In genomic region chr10:120555436-120556163, GRCh38 we compare ENCODE assay signal across 19 cellular contexts.
DNase-seq lines count a peak whose midpoint lies in the region; ATAC-seq, FAIRE-seq and TF ChIP-seq lines count a peak whose summit lies in the region.
"Had no signal": no experiment of that assay in that cellular context is flagged by ENCODE, and none has a peak within 500 bp of the region (broad histone marks: within the 10 kb centered on the region; RNA-seq: fewer than 3 reads in every experiment).

No MANE protein-coding gene starts in this region.

- H3K4me1 ChIP-seq in kidney (ENCODE audit: control insufficient read depth in 1 of 2, insufficient read depth in 1 of 2, low read depth in 1 of 2, low read length in 2 of 2) = no peaks in the 10 kb centered on the region
- H3K4me1 ChIP-seq in effector memory CD4-positive, alpha-beta T cell (ENCODE audit: control insufficient read depth, insufficient read depth, low read length, poor library complexity, severe bottlenecking) = no peaks in the 10 kb centered on the region

- no peak overlapping the region for H3K9ac ChIP-seq in kidney (ENCODE audit: low read length in 2 of 2)

- no peak overlapping the region for H3K4me3 Mint-ChIP-seq in mesothelial cell of epicardium

- no peak overlapping the region for H3K4me3 ChIP-seq in kidney (ENCODE audit: low read length in 2 of 2)
- no peak overlapping the region for H3K4me3 ChIP-seq in effector memory CD4-positive, alpha-beta T cell (ENCODE audit: insufficient read depth, low read depth, low read length, poor library complexity, severe bottlenecking)
- H3K4me3 ChIP-seq: HAP-1, K562 had no signal

- H3K36me3 Mint-ChIP-seq in mesothelial cell of epicardium = peaks cover 3% of the 10 kb centered on the region

- no peaks in the 10 kb centered on the region for H3K27me3 ChIP-seq in effector memory CD4-positive, alpha-beta T cell (replicated peaks; ENCODE audit: control insufficient read depth, insufficient read depth, low read length, poor library complexity, severe bottlenecking)

- H3K36me3 ChIP-seq in kidney (ENCODE audit: control insufficient read depth in 1 of 2, insufficient read depth in 2 of 2, low read length in 2 of 2) = no peaks in the 10 kb centered on the region
- H3K36me3 ChIP-seq in effector memory CD4-positive, alpha-beta T cell (ENCODE audit: control insufficient read depth, insufficient read depth, low read length) = no peaks in the 10 kb centered on the region
- H3K36me3 ChIP-seq: HAP-1 had no signal

- H3K27ac ChIP-seq in VCaP (peak overlapping the region; percentile 65), kidney (ENCODE audit: low read depth in 2 of 2, low read length in 2 of 2) (no peak overlapping the region)
- no peak overlapping the region for H3K27ac ChIP-seq in effector memory CD4-positive, alpha-beta T cell (ENCODE audit: insufficient read depth, low read length, poor library complexity, severe bottlenecking)

- H3K27ac Mint-ChIP-seq in mesothelial cell of epicardium = peak overlapping the region; percentile 39

- peak; percentile 30 for DNase-seq in NCI-H345 (lab: John Stamatoyannopoulos, UW)
- no peak for DNase-seq in NCI-H345 treated with DMSO at 0.1 percent for 48 hours (lab: John Stamatoyannopoulos, UW; ENCODE audit: unreplicated experiment)
- no peak for DNase-seq in mesothelial cell of epicardium (ENCODE audit: low spot score in 2 of 2, unreplicated experiment in 2 of 2)
- no peak for DNase-seq in kidney
- no peak for DNase-seq in cortex of kidney (lab: John Stamatoyannopoulos, UW)
- no peak for DNase-seq in effector memory CD4-positive, alpha-beta T cell
- DNase-seq: 8988T, DMS79 treated with DMSO at 0.1 percent for 48 hours, NCI-H1048, NCI-H1436, NCI-H2029 treated with DMSO at 0.1 percent for 48 hours, NCI-H2171, NCI-H510A, NCI-H774, Right ventricle myocardium superior had no signal

- H3K9me3 Mint-ChIP-seq in mesothelial cell of epicardium = peaks cover 12% of the 10 kb centered on the region

- no peak for TF ChIP-seq CTCF in VCaP (conservative IDR thresholded peaks at IDR 0.05)
- no peak for TF ChIP-seq CTCF in mesothelial cell of epicardium (IDR thresholded peaks at IDR 0.05; ENCODE audit: unreplicated experiment)
- TF ChIP-seq CTCF in kidney (IDR thresholded peaks at IDR 0.05; ENCODE audit: borderline replicate concordance, extremely low read depth, insufficient read depth) = no peak

- no peak for FAIRE-seq in kidney (lab: Jason Lieb, UNC)
- FAIRE-seq: K562 had no signal

- H3K4me1 Mint-ChIP-seq in mesothelial cell of epicardium = peaks cover 16% of the 10 kb centered on the region

- intact Hi-C loops in kidney (cut with DNase I) = no loop called here

- H3K9me3 ChIP-seq in kidney (ENCODE audit: control insufficient read depth in 1 of 2, low read length in 2 of 2) = peaks cover 3 to 13% of the 10 kb centered on the region in 2 donors
- H3K9me3 ChIP-seq in effector memory CD4-positive, alpha-beta T cell (ENCODE audit: control insufficient read depth, low read length) = no peaks in the 10 kb centered on the region
- H3K9me3 ChIP-seq: HAP-1 had no signal

- no peaks in the 10 kb centered on the region for H3K27me3 Mint-ChIP-seq in mesothelial cell of epicardium (ENCODE audit: low read depth)

- ATAC-seq in GM21390 (IDR thresholded peaks at IDR 0.05; ENCODE audit: unreplicated experiment) = no peak
- ATAC-seq: K562 had no signal
